ENCODE assay signal across 1 cellular context in genomic region chr17:60717814-60718213, GRCh38.
TF ChIP-seq lines count a peak whose summit lies in the region.

No MANE protein-coding gene starts in this region.

TF ChIP-seq in IMR-90, 13 proteins besides CTCF, POLR2A, EP300 and RAD21 (continued from another document):
- TF ChIP-seq, protein P1, sequence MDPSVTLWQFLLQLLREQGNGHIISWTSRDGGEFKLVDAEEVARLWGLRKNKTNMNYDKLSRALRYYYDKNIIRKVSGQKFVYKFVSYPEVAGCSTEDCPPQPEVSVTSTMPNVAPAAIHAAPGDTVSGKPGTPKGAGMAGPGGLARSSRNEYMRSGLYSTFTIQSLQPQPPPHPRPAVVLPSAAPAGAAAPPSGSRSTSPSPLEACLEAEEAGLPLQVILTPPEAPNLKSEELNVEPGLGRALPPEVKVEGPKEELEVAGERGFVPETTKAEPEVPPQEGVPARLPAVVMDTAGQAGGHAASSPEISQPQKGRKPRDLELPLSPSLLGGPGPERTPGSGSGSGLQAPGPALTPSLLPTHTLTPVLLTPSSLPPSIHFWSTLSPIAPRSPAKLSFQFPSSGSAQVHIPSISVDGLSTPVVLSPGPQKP (IDR thresholded peaks at IDR 0.05; ENCODE audit: borderline replicate concordance, low read depth, low read length), result no peak
- TF ChIP-seq RCOR1 (IDR thresholded peaks at IDR 0.05; ENCODE audit: insufficient replicate concordance, low read length), result no peak
- no peak for TF ChIP-seq MAZ (IDR thresholded peaks at IDR 0.05; ENCODE audit: borderline replicate concordance, low read depth, low read length)
- TF ChIP-seq BHLHE40 (IDR thresholded peaks at IDR 0.05; ENCODE audit: low read depth, low read length), result no peak
